In genomic region chr9:69377291-69377690, GRCh38 we compare ENCODE assay signal across 22 cellular contexts. TPM values are rescaled to one million over a fixed set of nuclear protein-coding genes. Genes with fewer than 3 reads are reported as not detected.
"Had no signal": no experiment of that assay in that cellular context is flagged by ENCODE, and none has a peak within 500 bp of the region (broad histone marks: within the 10 kb centered on the region; RNA-seq: fewer than 3 reads in every experiment).

No MANE protein-coding gene starts in this region.

- H3K27ac ChIP-seq: hepatocyte, neutrophil, pancreas, right lobe of liver, testis had no signal

- H3K9me3 ChIP-seq: left lung, neutrophil, pancreas, right lobe of liver, testis, upper lobe of left lung had no signal

- H3K4me1 ChIP-seq: pancreas, right lobe of liver, testis had no signal

- H2AFZ ChIP-seq: hepatocyte had no signal

- H3K36me3 ChIP-seq: left lung, neutrophil, pancreas, right lobe of liver, upper lobe of left lung had no signal

- H3K4me3 ChIP-seq: hepatocyte, left lung, pancreas, right lobe of liver, testis, upper lobe of left lung had no signal

- ATAC-seq: activated T-cell treated with anti-CD3 and anti-CD28 coated beads, Interleukin-2, amount 50 U/mL, for 4 hours; natural killer cell treated with Interleukin-12 subunit alpha and Interleukin-12 subunit beta and Interleukin-15 and Interleukin-18, amount 100 ng/mL, for 72 hours; stimulated activated naive B cell treated with anti-CD40 and anti-IgM and Interleukin-4, amounts not matched to agents 10 μg/mL and 1 μg/mL and 100 μg/mL, for 72 hours had no signal

- DNase-seq: activated CD4-positive, alpha-beta T cell treated with anti-CD3 and anti-CD28 coated beads for 4 hours; activated CD4-positive, alpha-beta T cell treated with anti-CD3 and anti-CD28 coated beads, Interleukin-2, amount 50 U/mL, for 48 hours; activated CD4-positive, CD25-positive, alpha-beta regulatory T cell; activated CD8-positive, alpha-beta memory T cell treated with anti-CD3 and anti-CD28 coated beads, Interleukin-2, amount 50 U/mL, for 48 hours; activated naive CD4-positive, alpha-beta T cell treated with Interleukin-2 at 50 U/mL for 16 hours; activated naive CD8-positive, alpha-beta T cell treated with anti-CD3 and anti-CD28 coated beads for 36 hours; activated T-cell treated with anti-CD3 and anti-CD28 coated beads, Interleukin-2, amount 50 U/mL, for 4 hours; immature natural killer cell; pancreas; right lobe of liver; small intestine; stimulated activated CD4-positive, alpha-beta T cell treated with anti-CD3 and anti-CD28 coated beads, Interleukin-15, amount 100 ng/mL, for 24 hours; stimulated activated naive B cell treated with anti-CD40 and anti-IgM and Interleukin-4, amounts not matched to agents 10 μg/mL and 1 μg/mL and 100 μg/mL, for 72 hours; testis had no signal

- H3K27me3 ChIP-seq: hepatocyte, left lung, neutrophil, pancreas, right lobe of liver, testis, upper lobe of left lung had no signal

- H3K79me2 ChIP-seq: hepatocyte had no signal

- H3K4me2 ChIP-seq: hepatocyte had no signal

RNA-seq across cellular contexts. Expression of gene ENTREP1, which starts 52.3 kb away (rescaled TPM):
- total RNA-seq: activated CD8-positive, alpha-beta memory T cell treated with anti-CD3 and anti-CD28 coated beads for 36 hours; activated naive CD8-positive, alpha-beta T cell treated with anti-CD3 and anti-CD28 coated beads for 36 hours; activated T-helper 2 cell treated with anti-CD3 and anti-CD28 coated beads, Interferon-gamma antibody, Interleukin-2, Interleukin-4, amounts not matched to agents 10 μg/mL and 5 μg/mL and 100 μg/mL, durations not matched to agents 14 hours and 24 hours and 36 hours; fibroblast of lung; natural killer cell treated with Interleukin-12 subunit alpha and Interleukin-12 subunit beta and Interleukin-15 and Interleukin-18, amount 100 ng/mL, for 72 hours had no signal
- polyA plus RNA-seq: immature natural killer cell had no signal
